In genomic region chr5:52665544-52665943, GRCh38 we compare ENCODE assay signal across 19 cellular contexts.
DNase-seq lines count a peak whose midpoint lies in the region; ATAC-seq and TF ChIP-seq lines count a peak whose summit lies in the region.
"Had no signal": no experiment of that assay in that cellular context is flagged by ENCODE, and none has a peak within 500 bp of the region (broad histone marks: within the 10 kb centered on the region; RNA-seq: fewer than 3 reads in every experiment).

No MANE protein-coding gene starts in this region.

- no peaks in the 10 kb centered on the region for H3K4me1 ChIP-seq in osteoblast (ENCODE audit: insufficient read depth, low read length)
- H3K4me1 ChIP-seq: Caco-2 had no signal

- H3K4me3 Mint-ChIP-seq in stimulated activated effector memory CD8-positive, alpha-beta T cell treated with anti-CD3 and anti-CD28 coated beads, Interleukin-12 subunit alpha, Interleukin-12 subunit beta, amount 100 ng/mL, for 72 hours: no peak overlapping the region
- H3K4me3 Mint-ChIP-seq: natural killer cell had no signal

- TF ChIP-seq CTCF in osteoblast (IDR thresholded peaks at IDR 0.05; ENCODE audit: extremely low read depth, low read depth, low read length) (no peak), dorsolateral prefrontal cortex (IDR thresholded peaks at IDR 0.05 in 54 of 56, conservative IDR thresholded peaks at IDR 0.05 in 2 of 56; ENCODE audit: low read depth in 1 of 56, partially characterized antibody in 56 of 56) (no peak)

- H3K36me3 ChIP-seq in osteoblast (ENCODE audit: insufficient read depth, low read length): no peaks in the 10 kb centered on the region

- no peak overlapping the region for H2AFZ ChIP-seq in osteoblast (ENCODE audit: low read length)

- no peaks in the 10 kb centered on the region for H3K36me3 Mint-ChIP-seq in stimulated activated effector memory CD8-positive, alpha-beta T cell treated with anti-CD3 and anti-CD28 coated beads, Interleukin-12 subunit alpha, Interleukin-12 subunit beta, amount 100 ng/mL, for 72 hours
- H3K36me3 Mint-ChIP-seq: natural killer cell had no signal

- H3K4me3 ChIP-seq in osteoblast (ENCODE audit: insufficient read depth, low read length): no peak overlapping the region
- H3K4me3 ChIP-seq in dorsolateral prefrontal cortex: no peak overlapping the region

- H3K9me3 ChIP-seq in osteoblast (ENCODE audit: low read depth, low read length): no peaks in the 10 kb centered on the region
- H3K9me3 ChIP-seq: Caco-2 had no signal

- H3K27me3 ChIP-seq in osteoblast (ENCODE audit: insufficient read depth, low read length) (peaks cover 7% of the 10 kb centered on the region), dorsolateral prefrontal cortex (peaks cover 0 to 10% (median 0%) of the 10 kb centered on the region in 45 donors)

- H3K27ac Mint-ChIP-seq in stimulated activated effector memory CD8-positive, alpha-beta T cell treated with anti-CD3 and anti-CD28 coated beads, Interleukin-12 subunit alpha, Interleukin-12 subunit beta, amount 100 ng/mL, for 72 hours: no peak overlapping the region
- H3K27ac Mint-ChIP-seq: natural killer cell had no signal

- no peaks in the 10 kb centered on the region for H4K20me1 ChIP-seq in osteoblast (ENCODE audit: insufficient read depth, low read length)

- ATAC-seq in GM21381 (IDR thresholded peaks at IDR 0.05; ENCODE audit: unreplicated experiment): no peak
- no peak for ATAC-seq in stimulated activated effector memory CD8-positive, alpha-beta T cell treated with anti-CD3 and anti-CD28 coated beads, Interleukin-12 subunit alpha, Interleukin-12 subunit beta, amount 100 ng/mL, for 72 hours
- ATAC-seq: esophagus mucosa, left colon, natural killer cell had no signal

- peak; percentile 1 for DNase-seq in COR-L47 (lab: John Stamatoyannopoulos, UW)
- DNase-seq in RPMI7951 (ENCODE audit: low read depth): peak; percentile 42
- peak; percentile 47 for DNase-seq in fibroblast of peridontal ligament (ENCODE audit: extremely low read depth)
- peak; percentile 21 for DNase-seq in osteoblast (ENCODE audit: insufficient read length, low spot score, missing footprints)
- no peak for DNase-seq in dorsolateral prefrontal cortex
- DNase-seq in midbrain (lab: John Stamatoyannopoulos, UW): no peak
- no peak for DNase-seq in stimulated activated effector memory CD8-positive, alpha-beta T cell treated with anti-CD3 and anti-CD28 coated beads, Interleukin-12 subunit alpha, Interleukin-12 subunit beta, amount 100 ng/mL, for 72 hours (ENCODE audit: low spot score in 2 of 2)
- DNase-seq: activated CD4-positive, CD25-positive, alpha-beta regulatory T cell treated with anti-CD3 and anti-CD28 coated beads, Interleukin-2, amount 50 U/mL, for 72 hours; activated gamma-delta T cell treated with Interleukin-2 at 50 U/mL for 16 hours; Caco-2; dermis blood vessel endothelial cell; KG1; left colon; natural killer cell; NCI-H1417 treated with DMSO at 0.1 percent for 48 hours; SIG-M5; stimulated activated CD4-positive, alpha-beta T cell treated with anti-CD3 and anti-CD28 coated beads, Interleukin-1b, Interleukin-23, amount 100 ng/mL, for 48 hours had no signal

- no peaks in the 10 kb centered on the region for H3K79me2 ChIP-seq in osteoblast (ENCODE audit: insufficient read depth, low read length)

- H3K4me1 Mint-ChIP-seq in stimulated activated effector memory CD8-positive, alpha-beta T cell treated with anti-CD3 and anti-CD28 coated beads, Interleukin-12 subunit alpha, Interleukin-12 subunit beta, amount 100 ng/mL, for 72 hours: no peaks in the 10 kb centered on the region
- H3K4me1 Mint-ChIP-seq: natural killer cell had no signal

- no peaks in the 10 kb centered on the region for H3K9me3 Mint-ChIP-seq in stimulated activated effector memory CD8-positive, alpha-beta T cell treated with anti-CD3 and anti-CD28 coated beads, Interleukin-12 subunit alpha, Interleukin-12 subunit beta, amount 100 ng/mL, for 72 hours

- intact Hi-C loops in dorsolateral prefrontal cortex (cut with DNase I): no loop called here

- H3K4me2 ChIP-seq in osteoblast (ENCODE audit: insufficient read depth, low read length): peak overlapping the region; percentile 10

- no peak overlapping the region for H3K27ac ChIP-seq in osteoblast (ENCODE audit: low read depth, low read length)
- no peak overlapping the region for H3K27ac ChIP-seq in dorsolateral prefrontal cortex

Comparison
In these comparisons a context has a peak if more than half of its experiments do, and no peak if none do; other contexts are left out.
1. DNase-seq: peak in COR-L47 (single experiment), RPMI7951 (single experiment), fibroblast of peridontal ligament (single experiment) and osteoblast (single experiment); none in dorsolateral prefrontal cortex (0 of 10), midbrain (single experiment) and stimulated activated effector memory CD8-positive, alpha-beta T cell treated with anti-CD3 and anti-CD28 coated beads, Interleukin-12 subunit alpha, Interleukin-12 subunit beta, amount 100 ng/mL, for 72 hours (0 of 2).